Comparison of ENCODE assay signal across 1 cellular context in genomic region chr12:57525615-57526383, GRCh38.
TF ChIP-seq lines count a peak whose summit lies in the region.

No MANE protein-coding gene starts in this region.

TF ChIP-seq in HepG2, 621 proteins besides CTCF, POLR2A, EP300 and RAD21:
- no peak for TF ChIP-seq PHF20 (CRISPR knock-in tag; IDR thresholded peaks at IDR 0.05)
- peak; percentile 27 for TF ChIP-seq AGO1 (IDR thresholded peaks at IDR 0.05; ENCODE audit: low read depth, low read length, poor library complexity, severe bottlenecking)
- TF ChIP-seq POLR2G (IDR thresholded peaks at IDR 0.05; ENCODE audit: low read depth, low read length), result 0 out of 2 replicates have a peak, but pooled peaks have one; percentile 1
